Comparison of ENCODE assay signal across 1 cellular context in genomic region chrX:44674906-44675305, GRCh38.
TF ChIP-seq lines count a peak whose summit lies in the region.

No MANE protein-coding gene starts in this region.

TF ChIP-seq in K562, 482 proteins besides CTCF, POLR2A, EP300 and RAD21 (continued from another document):
- no peak for TF ChIP-seq HMGXB4 (CRISPR knock-in tag; IDR thresholded peaks at IDR 0.05)
- TF ChIP-seq NCOA6 (IDR thresholded peaks at IDR 0.05): no peak
